26 cellular contexts compared by ENCODE assay signal in genomic region chr12:70666364-70666763, GRCh38.
"Had no signal": no experiment of that assay in that cellular context is flagged by ENCODE, and none has a peak within 500 bp of the region (broad histone marks: within the 10 kb centered on the region; RNA-seq: fewer than 3 reads in every experiment).

No MANE protein-coding gene starts in this region.

- H3K27ac ChIP-seq: colonic mucosa, coronary artery, dorsolateral prefrontal cortex, epithelial cell of prostate, esophagus muscularis mucosa, esophagus squamous epithelium, foreskin keratinocyte, gastrocnemius medialis, gastroesophageal sphincter, heart left ventricle, heart right ventricle had no signal

- H3K9me3 ChIP-seq: colonic mucosa, esophagus muscularis mucosa, esophagus squamous epithelium, gastrocnemius medialis, gastroesophageal sphincter, heart left ventricle, heart right ventricle had no signal

- H3K27me3 ChIP-seq: colonic mucosa, dorsolateral prefrontal cortex, esophagus muscularis mucosa, esophagus squamous epithelium, foreskin keratinocyte, gastrocnemius medialis, gastroesophageal sphincter, heart left ventricle, heart right ventricle had no signal

- DNase-seq: colonic mucosa; cortex of kidney; dermis blood vessel endothelial cell; dorsolateral prefrontal cortex; effector CD4-positive, alpha-beta T cell; effector CD8-positive, alpha-beta T cell; effector memory CD4-positive, alpha-beta T cell; effector memory CD8-positive, alpha-beta T cell; endodermal cell; erythroblast; esophagus squamous epithelium; foreskin fibroblast; foreskin keratinocyte; foreskin melanocyte; gastrocnemius medialis; glutamatergic neuron; head of caudate nucleus; heart left ventricle; heart right ventricle had no signal

- H3K4me3 ChIP-seq: colonic mucosa, coronary artery, dorsolateral prefrontal cortex, esophagus muscularis mucosa, esophagus squamous epithelium, gastrocnemius medialis, gastroesophageal sphincter, heart left ventricle, heart right ventricle had no signal

- H3K36me3 ChIP-seq: colonic mucosa, esophagus muscularis mucosa, esophagus squamous epithelium, gastrocnemius medialis, gastroesophageal sphincter, heart left ventricle, heart right ventricle had no signal

- FAIRE-seq: colon, endothelial cell of umbilical vein had no signal

- ATAC-seq: effector memory CD8-positive, alpha-beta T cell; esophagus mucosa; foreskin keratinocyte; gastrocnemius medialis; gastroesophageal sphincter; heart left ventricle; heart right ventricle had no signal

- H3K4me1 ChIP-seq: colonic mucosa, gastrocnemius medialis, gastroesophageal sphincter had no signal
